8 cellular contexts compared by ENCODE assay signal in the genomic region with DNA sequence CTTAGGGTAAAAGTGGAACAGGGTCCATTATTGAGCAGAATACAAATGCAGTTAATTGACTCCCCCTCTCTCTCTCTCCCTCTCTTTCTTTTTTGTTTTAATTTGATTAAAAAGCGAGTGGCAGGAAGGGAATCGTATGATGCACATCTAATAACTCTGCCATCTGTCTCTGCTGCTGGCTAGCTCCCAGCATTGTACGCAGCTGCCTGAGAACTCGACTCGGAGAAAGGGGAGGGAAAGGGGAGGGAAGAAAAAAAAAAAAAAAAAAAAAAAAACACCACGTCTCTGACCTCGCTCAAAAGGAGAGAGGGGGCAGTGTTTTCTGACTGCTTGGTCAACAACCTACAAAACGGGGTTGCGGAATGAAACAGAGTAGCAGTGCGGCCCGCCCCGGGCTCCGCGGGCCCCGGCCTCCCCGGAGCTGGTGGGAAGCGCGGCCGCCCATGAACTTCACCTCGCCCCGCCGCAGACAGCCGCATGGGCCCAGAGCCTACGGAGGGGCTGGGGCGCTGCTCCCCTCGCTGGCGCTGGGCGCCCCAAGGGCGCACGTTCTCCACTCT.
DNase-seq lines count a peak whose midpoint lies in the region; TF ChIP-seq lines count a peak whose summit lies in the region.

No MANE protein-coding gene starts in this region.

- H3K4me3 Mint-ChIP-seq in T-helper 1 cell treated with Interleukin-12 subunit alpha and Interleukin-12 subunit beta and Interleukin-4 antibody, amounts not matched to agents 30 μg/mL and 1 μg/mL, for 36 hours, result peak overlapping the region; percentile 72

- H3K9me3 ChIP-seq in HAP-1 (no peaks in the 10 kb centered on the region), MM.1S (replicated peaks; ENCODE audit: insufficient read depth, low read length) (no peaks in the 10 kb centered on the region), SK-N-SH (no peaks in the 10 kb centered on the region), mesodermal cell (ENCODE audit: control insufficient read depth, low read length) (no peaks in the 10 kb centered on the region), thymus (ENCODE audit: control insufficient read depth) (no peaks in the 10 kb centered on the region)

- H3K36me3 Mint-ChIP-seq in T-helper 1 cell treated with Interleukin-12 subunit alpha and Interleukin-12 subunit beta and Interleukin-4 antibody, amounts not matched to agents 30 μg/mL and 1 μg/mL, for 36 hours (ENCODE audit: low read depth), result no peaks in the 10 kb centered on the region

- H3K4me2 ChIP-seq in MM.1S (ENCODE audit: low read depth, low read length) (peak overlapping the region; percentile 90), SK-N-SH (peak overlapping the region; percentile 79)

- peak; percentile 44; the same call in 1 of the 2 replicates for TF ChIP-seq RAD21 in SK-N-SH (IDR thresholded peaks at IDR 0.05; ENCODE audit: low read length)

- H4K20me1 ChIP-seq in MM.1S (ENCODE audit: insufficient read depth, low read length), result no peaks in the 10 kb centered on the region
- no peaks in the 10 kb centered on the region for H4K20me1 ChIP-seq in SK-N-SH (ENCODE audit: insufficient read depth)

- H3K9me2 ChIP-seq in MM.1S (replicated peaks; ENCODE audit: insufficient read depth, low read length), result no peaks in the 10 kb centered on the region
- no peaks in the 10 kb centered on the region for H3K9me2 ChIP-seq in SK-N-SH

- peaks cover 27% of the 10 kb centered on the region for H3F3A ChIP-seq in MM.1S (ENCODE audit: insufficient read depth, low read length)
- peaks cover 26% of the 10 kb centered on the region for H3F3A ChIP-seq in SK-N-SH (replicated peaks; ENCODE audit: insufficient read depth)

- H3K4me1 ChIP-seq in HAP-1, result peaks cover 27% of the 10 kb centered on the region
- H3K4me1 ChIP-seq in MM.1S (ENCODE audit: low read length), result 0 out of 2 replicates have a peak, but pooled peaks cover 3% of the 10 kb centered on the region
- peaks cover 31 to 33% of the 10 kb centered on the region in 2 experiments for H3K4me1 ChIP-seq in SK-N-SH (ENCODE audit: control insufficient read depth in 1 of 2, insufficient read depth in 2 of 2, low read depth in 1 of 2, low read length in 1 of 2)
- H3K4me1 ChIP-seq in mesodermal cell (ENCODE audit: control insufficient read depth, insufficient read depth, low read length, poor library complexity, severe bottlenecking), result peaks cover 33% of the 10 kb centered on the region
- H3K4me1 ChIP-seq in thymus (ENCODE audit: control insufficient read depth, insufficient read depth, low read length), result peaks cover 5% of the 10 kb centered on the region

- no peaks in the 10 kb centered on the region for H3K27me3 ChIP-seq in HAP-1 (ENCODE audit: low read depth)
- no peaks in the 10 kb centered on the region for H3K27me3 ChIP-seq in MM.1S (replicated peaks; ENCODE audit: insufficient read depth, low read length)
- H3K27me3 ChIP-seq in SK-N-SH (ENCODE audit: insufficient read depth), result no peaks in the 10 kb centered on the region
- no peaks in the 10 kb centered on the region for H3K27me3 ChIP-seq in thymus (ENCODE audit: control insufficient read depth, insufficient read depth)

- H3K27ac Mint-ChIP-seq in T-helper 1 cell treated with Interleukin-12 subunit alpha and Interleukin-12 subunit beta and Interleukin-4 antibody, amounts not matched to agents 30 μg/mL and 1 μg/mL, for 36 hours, result no peak overlapping the region

- H2AFZ ChIP-seq in MM.1S (ENCODE audit: low read length) (peak overlapping the region; percentile 56), SK-N-SH (ENCODE audit: low read depth) (peak overlapping the region; percentile 18; the same call in 1 of the 2 replicates)

- CTCF ChIA-PET in SK-N-SH (lab: Yijun Ruan, JAX), result interaction anchor here (0.9 to 7.1 kb wide), 16 partner anchors 10 to 471 kb away, joined by 3 to 36 read pairs (median 4); no protein-coding TSS in a partner anchor

- peak; percentile 28 to 98; a peak in 3 of 4 replicates for TF ChIP-seq EP300 in SK-N-SH (IDR thresholded peaks at IDR 0.05; ENCODE audit: borderline replicate concordance in 1 of 2, low read depth in 1 of 2, low read length in 1 of 2)

- no peak; the same call in 1 of the 2 replicates for TF ChIP-seq CTCF in MM.1S (IDR thresholded peaks at IDR 0.05; ENCODE audit: low read length)
- peak; percentile 37; the same call in 1 of the 2 replicates for TF ChIP-seq CTCF in SK-N-SH (IDR thresholded peaks at IDR 0.05)

- peak overlapping the region; percentile 36 for H3K4me3 ChIP-seq in HAP-1
- peak overlapping the region; percentile 71 for H3K4me3 ChIP-seq in MM.1S (ENCODE audit: low read length)
- peak overlapping the region; percentile 78 to 80 for H3K4me3 ChIP-seq in SK-N-SH (ENCODE audit: low read depth in 2 of 2, low read length in 1 of 2)
- peak overlapping the region; percentile 32 for H3K4me3 ChIP-seq in mesodermal cell (ENCODE audit: extremely low read depth, insufficient read depth, low read length, poor library complexity, severe bottlenecking)
- H3K4me3 ChIP-seq in thymus (ENCODE audit: low read length), result peak overlapping the region; percentile 61

- peaks cover 53% of the 10 kb centered on the region for H3K27me3 Mint-ChIP-seq in T-helper 1 cell treated with Interleukin-12 subunit alpha and Interleukin-12 subunit beta and Interleukin-4 antibody, amounts not matched to agents 30 μg/mL and 1 μg/mL, for 36 hours (ENCODE audit: low read depth)

- H3K9ac ChIP-seq in MM.1S (ENCODE audit: low read length) (peak overlapping the region; percentile 84), SK-N-SH (peak overlapping the region; percentile 86)

- no peaks in the 10 kb centered on the region for H3K9me3 Mint-ChIP-seq in T-helper 1 cell treated with Interleukin-12 subunit alpha and Interleukin-12 subunit beta and Interleukin-4 antibody, amounts not matched to agents 30 μg/mL and 1 μg/mL, for 36 hours

- H3K27ac ChIP-seq in MM.1S (ENCODE audit: low read length) (peak overlapping the region; percentile 93), SK-N-SH (ENCODE audit: low read depth in 2 of 2, low read length in 1 of 2) (peak overlapping the region; percentile 95 to 100), epithelial cell of prostate (peak overlapping the region; percentile 5), mesodermal cell (ENCODE audit: low read depth, low read length, severe bottlenecking) (peak overlapping the region; percentile 82), thymus (ENCODE audit: low read depth) (peak overlapping the region; percentile 70)

- peaks cover 3% of the 10 kb centered on the region for H3K4me1 Mint-ChIP-seq in T-helper 1 cell treated with Interleukin-12 subunit alpha and Interleukin-12 subunit beta and Interleukin-4 antibody, amounts not matched to agents 30 μg/mL and 1 μg/mL, for 36 hours (ENCODE audit: low read depth)

- POLR2A ChIA-PET in SK-N-SH (lab: Yijun Ruan, JAX), result interaction anchor here (0.5 to 7.1 kb wide), 20 partner anchors 9 to 457 kb away, joined by 3 to 85 read pairs (median 4); no protein-coding TSS in a partner anchor

- no peak for DNase-seq in T-helper 1 cell
- peak; percentile 68 for DNase-seq in HAP-1 (ENCODE audit: low spot score in 2 of 2)
- DNase-seq in MM.1S, result peak; percentile 93
- peak; percentile 77 for DNase-seq in SK-N-SH
- DNase-seq in epithelial cell of prostate (ENCODE audit: low read depth, low spot score), result peak; percentile 46

- in situ Hi-C loops in HAP-1 (cut with MboI; ENCODE audit: low sequenced_read_pairs), result no loop called here

- H3K36me3 ChIP-seq in HAP-1 (replicated peaks) (no peaks in the 10 kb centered on the region), MM.1S (replicated peaks; ENCODE audit: insufficient read depth, low read length) (no peaks in the 10 kb centered on the region), SK-N-SH (replicated peaks in 1 of 2; ENCODE audit: control insufficient read depth in 1 of 2, insufficient read depth in 2 of 2, low read length in 1 of 2) (no peaks in the 10 kb centered on the region), mesodermal cell (ENCODE audit: control insufficient read depth, insufficient read depth, low read length) (no peaks in the 10 kb centered on the region), thymus (ENCODE audit: control insufficient read depth, insufficient read depth) (no peaks in the 10 kb centered on the region)

- peaks cover 58% of the 10 kb centered on the region for H3K79me2 ChIP-seq in MM.1S (ENCODE audit: low read length)
- H3K79me2 ChIP-seq in SK-N-SH (ENCODE audit: insufficient read depth), result peaks cover 88% of the 10 kb centered on the region

- WGBS in SK-N-SH (ENCODE audit: low lambda C conversion rate), result 2% methylated on average over 21 of the region's 30 CpGs
- WGBS in mesodermal cell (ENCODE audit: insufficient coverage in 2 of 2), 2 experiments, result 2 to 3% methylated on average over 16 to 23 of the region's 30 CpGs
- under 1% methylated on average over 30 of the region's 30 CpGs for WGBS in thymus

TF ChIP-seq in SK-N-SH, 30 proteins besides CTCF, POLR2A, EP300 and RAD21 (continues in another document):
- TF ChIP-seq YY1 (IDR thresholded peaks at IDR 0.05; ENCODE audit: low read depth), result no peak
- peak; percentile 83 for TF ChIP-seq FOXJ3 (CRISPR knock-in tag; IDR thresholded peaks at IDR 0.05)
- TF ChIP-seq EZH2phosphoT487 (IDR thresholded peaks at IDR 0.05; ENCODE audit: borderline replicate concordance, low read depth), result no peak
- TF ChIP-seq GATA2 (CRISPR knock-in tag; IDR thresholded peaks at IDR 0.05), result peak; percentile 74
- TF ChIP-seq, protein P1, sequence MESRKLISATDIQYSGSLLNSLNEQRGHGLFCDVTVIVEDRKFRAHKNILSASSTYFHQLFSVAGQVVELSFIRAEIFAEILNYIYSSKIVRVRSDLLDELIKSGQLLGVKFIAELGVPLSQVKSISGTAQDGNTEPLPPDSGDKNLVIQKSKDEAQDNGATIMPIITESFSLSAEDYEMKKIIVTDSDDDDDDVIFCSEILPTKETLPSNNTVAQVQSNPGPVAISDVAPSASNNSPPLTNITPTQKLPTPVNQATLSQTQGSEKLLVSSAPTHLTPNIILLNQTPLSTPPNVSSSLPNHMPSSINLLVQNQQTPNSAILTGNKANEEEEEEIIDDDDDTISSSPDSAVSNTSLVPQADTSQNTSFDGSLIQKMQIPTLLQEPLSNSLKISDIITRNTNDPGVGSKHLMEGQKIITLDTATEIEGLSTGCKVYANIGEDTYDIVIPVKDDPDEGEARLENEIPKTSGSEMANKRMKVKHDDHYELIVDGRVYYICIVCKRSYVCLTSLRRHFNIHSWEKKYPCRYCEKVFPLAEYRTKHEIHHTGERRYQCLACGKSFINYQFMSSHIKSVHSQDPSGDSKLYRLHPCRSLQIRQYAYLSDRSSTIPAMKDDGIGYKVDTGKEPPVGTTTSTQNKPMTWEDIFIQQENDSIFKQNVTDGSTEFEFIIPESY (IDR thresholded peaks at IDR 0.05; ENCODE audit: borderline replicate concordance, low read depth), result no peak

Comparison
In these comparisons a context has a peak if more than half of its experiments do, and no peak if none do; other contexts are left out.
1. DNase-seq: peak in HAP-1 (2 of 2), MM.1S (single experiment), SK-N-SH (single experiment) and epithelial cell of prostate (single experiment); none in T-helper 1 cell (0 of 5).
2. H3K27ac ChIP-seq: peak in every context shown above with its lines; median percentile 98 in SK-N-SH; 93 in MM.1S; 82 in mesodermal cell; 70 in thymus; 5 in epithelial cell of prostate.
3. Peak in every context shown above with its lines, with median percentiles within 50 percentile points of each other: H3K4me3 ChIP-seq.